In the genomic region with DNA sequence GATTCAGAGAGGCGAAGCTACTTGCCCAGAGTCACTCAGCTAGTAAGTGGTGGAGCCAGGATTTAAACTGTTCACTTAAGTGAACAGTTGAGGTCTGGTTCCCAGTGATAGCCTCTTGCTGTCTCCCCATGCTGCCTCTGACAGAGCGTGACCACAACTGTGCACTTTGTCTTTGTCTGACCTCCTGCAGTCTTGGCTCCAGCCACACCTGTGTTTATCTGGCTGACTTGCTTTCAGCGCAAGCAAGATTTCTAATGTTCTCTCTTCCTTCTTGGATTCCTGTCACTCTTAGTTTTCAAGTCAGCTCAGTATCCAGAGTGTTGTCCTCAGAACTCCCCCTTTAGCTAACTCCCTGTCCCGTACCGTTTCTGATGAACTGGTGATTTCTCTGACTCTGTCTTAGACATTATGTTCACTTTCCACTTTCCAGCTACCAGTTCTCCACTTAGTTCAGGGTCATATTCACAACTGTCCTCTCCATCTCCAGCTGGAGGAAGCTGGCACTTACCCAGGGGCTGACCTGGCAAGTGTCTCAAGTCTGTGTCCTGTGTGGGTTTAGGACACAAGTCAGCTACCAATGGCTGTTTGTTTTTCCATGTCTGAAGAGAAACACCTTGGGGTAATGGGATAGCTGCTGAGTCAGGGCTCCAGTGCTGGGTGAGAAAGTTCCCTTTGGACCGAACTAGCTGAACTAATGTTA, we compare ENCODE assay signal across 17 cellular contexts.
DNase-seq lines count a peak whose midpoint lies in the region; ATAC-seq and TF ChIP-seq lines count a peak whose summit lies in the region.
"Had no signal": no experiment of that assay in that cellular context is flagged by ENCODE, and none has a peak within 500 bp of the region (broad histone marks: within the 10 kb centered on the region; RNA-seq: fewer than 3 reads in every experiment).

No MANE protein-coding gene starts in this region.

- H3K27me3 ChIP-seq in heart right ventricle = no peaks in the 10 kb centered on the region
- H3K27me3 ChIP-seq: gastroesophageal sphincter had no signal

- WGBS in heart right ventricle, 2 donors = 56 to 58% methylated on average over 6 of the region's 6 CpGs

- no peaks in the 10 kb centered on the region for H3K36me3 ChIP-seq in heart right ventricle
- H3K36me3 ChIP-seq: gastroesophageal sphincter had no signal

- H3K27ac ChIP-seq in heart right ventricle = no peak overlapping the region
- H3K27ac ChIP-seq: 22Rv1, gastroesophageal sphincter, KMS-11 had no signal

- H3K4me3 ChIP-seq in heart right ventricle = no peak overlapping the region
- H3K4me3 ChIP-seq: gastroesophageal sphincter had no signal

- H3K9me3 ChIP-seq in heart right ventricle = no peaks in the 10 kb centered on the region
- H3K9me3 ChIP-seq: gastroesophageal sphincter had no signal

- intact Hi-C loops in heart right ventricle (cut with DNase I) = no loop called here
- intact Hi-C loops in sciatic nerve (cut with DNase I) = no loop called here

- no peak for TF ChIP-seq CTCF in heart right ventricle (IDR thresholded peaks at IDR 0.05)

- peaks cover 0 to 24% (median 7%) of the 10 kb centered on the region in 9 donors for H3K4me1 ChIP-seq in heart right ventricle

- ATAC-seq in heart right ventricle (peak; percentile 43 to 85 (median 65)), sciatic nerve (peak; percentile 49), GM21526 (IDR thresholded peaks at IDR 0.05; ENCODE audit: low FRiP score, unreplicated experiment) (no peak)
- ATAC-seq: gastroesophageal sphincter had no signal

- DNase-seq in NCI-H1417 (lab: John Stamatoyannopoulos, UW) (peak; percentile 11 to 69 (median 53)), NCI-H1417 treated with DMSO at 0.1 percent for 48 hours (lab: John Stamatoyannopoulos, UW) (no peak), NCI-H2196 treated with DMSO at 0.1 percent for 48 hours (lab: John Stamatoyannopoulos, UW; ENCODE audit: unreplicated experiment) (peak; percentile 42), heart right ventricle (peak; percentile 29 to 61), sciatic nerve (ENCODE audit: low spot score) (no peak), putamen (ENCODE audit: low spot score) (no peak), cortex of kidney (lab: John Stamatoyannopoulos, UW) (no peak)
- DNase-seq: activated CD4-positive, alpha-beta T cell treated with anti-CD3 and anti-CD28 coated beads for 48 hours; activated T-cell treated with anti-CD3 and anti-CD28 coated beads, Interleukin-2, amount 50 U/mL, for 1 hour; C1 segment of cervical spinal cord; EL; NCI-H1694; nucleus accumbens had no signal

Comparison
In these comparisons a context has a peak if more than half of its experiments do, and no peak if none do; other contexts are left out.
1. DNase-seq: peak in NCI-H1417 (3 of 3), NCI-H2196 treated with DMSO at 0.1 percent for 48 hours (single experiment) and heart right ventricle (2 of 2); none in NCI-H1417 treated with DMSO at 0.1 percent for 48 hours (single experiment), sciatic nerve (single experiment), putamen (single experiment) and cortex of kidney (single experiment).